2 cellular contexts compared by ENCODE assay signal in the genomic region with DNA sequence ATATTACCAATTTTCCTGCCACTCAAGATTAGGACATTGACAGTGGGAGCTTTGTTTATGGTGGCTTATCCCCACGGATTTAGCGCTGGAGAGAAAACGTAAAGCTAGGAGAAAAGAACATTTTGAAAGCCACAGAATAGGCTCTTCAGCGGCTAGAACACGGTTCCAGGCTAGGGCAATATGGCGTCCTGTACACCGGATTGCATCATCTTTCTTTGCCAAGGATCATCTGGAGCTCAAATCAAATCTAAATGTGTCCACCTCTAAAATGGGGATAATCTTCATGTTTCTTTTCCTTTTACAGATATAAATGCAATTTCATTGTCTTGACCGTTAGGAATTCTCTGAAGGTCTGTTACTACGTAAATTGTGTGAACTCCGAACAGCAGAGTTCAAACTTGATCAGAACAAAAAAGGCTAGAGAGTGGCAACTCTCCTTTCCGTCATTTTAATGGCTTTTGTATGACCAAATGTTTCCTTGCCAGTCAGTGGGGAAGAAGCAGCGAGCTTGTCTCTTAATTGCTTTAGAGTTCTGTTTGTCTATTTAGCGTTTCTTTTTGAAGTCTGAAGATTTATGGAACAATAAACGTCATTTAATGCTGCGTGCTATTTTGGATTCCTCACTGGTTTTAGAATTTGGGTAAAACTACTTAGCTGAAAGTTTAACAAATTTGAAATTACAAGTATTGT.
TF ChIP-seq lines count a peak whose summit lies in the region.

No MANE protein-coding gene starts in this region.

TF ChIP-seq in HEK293T, 16 proteins besides CTCF, POLR2A, EP300 and RAD21:
- no peak for TF ChIP-seq FOXA1 (IDR thresholded peaks at IDR 0.05)
- TF ChIP-seq, protein P1, sequence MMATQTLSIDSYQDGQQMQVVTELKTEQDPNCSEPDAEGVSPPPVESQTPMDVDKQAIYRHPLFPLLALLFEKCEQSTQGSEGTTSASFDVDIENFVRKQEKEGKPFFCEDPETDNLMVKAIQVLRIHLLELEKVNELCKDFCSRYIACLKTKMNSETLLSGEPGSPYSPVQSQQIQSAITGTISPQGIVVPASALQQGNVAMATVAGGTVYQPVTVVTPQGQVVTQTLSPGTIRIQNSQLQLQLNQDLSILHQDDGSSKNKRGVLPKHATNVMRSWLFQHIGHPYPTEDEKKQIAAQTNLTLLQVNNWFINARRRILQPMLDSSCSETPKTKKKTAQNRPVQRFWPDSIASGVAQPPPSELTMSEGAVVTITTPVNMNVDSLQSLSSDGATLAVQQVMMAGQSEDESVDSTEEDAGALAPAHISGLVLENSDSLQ (IDR thresholded peaks at IDR 0.05), result peak; percentile 75

TF ChIP-seq in K562, 482 proteins besides CTCF, POLR2A, EP300 and RAD21 (continues in another document):
- TF ChIP-seq CBX1 (IDR thresholded peaks at IDR 0.05; ENCODE audit: low read depth) (no peak), ATF1 (CRISPR knock-in tag; IDR thresholded peaks at IDR 0.05) (no peak), ATF1 (tag; IDR thresholded peaks at IDR 0.05) (no peak), SMAD3 (CRISPR knock-in tag; conservative IDR thresholded peaks at IDR 0.05) (no peak), YY1 (IDR thresholded peaks at IDR 0.05; ENCODE audit: borderline replicate concordance in 1 of 3, control insufficient read depth in 1 of 3, extremely low read depth in 1 of 3, insufficient read depth in 3 of 3, insufficient read length in 1 of 3, insufficient replicate concordance in 2 of 3, low read depth in 1 of 3, low read length in 2 of 3) (peak in 1 of 3 experiments; percentile 18), KAT2B (IDR thresholded peaks at IDR 0.05; ENCODE audit: low read depth, low read length) (no peak), CEBPB (tag; IDR thresholded peaks at IDR 0.05) (peak; percentile 61), NKRF (IDR thresholded peaks at IDR 0.05; ENCODE audit: borderline replicate concordance) (no peak), ZNF57 (CRISPR knock-in tag; IDR thresholded peaks at IDR 0.05) (no peak), ATF4 (CRISPR knock-in tag; IDR thresholded peaks at IDR 0.05) (peak; percentile 60; the same call in 1 of the 2 replicates), CBFB (CRISPR knock-in tag; IDR thresholded peaks at IDR 0.05) (no peak), TRIM24 (IDR thresholded peaks at IDR 0.05) (peak; percentile 23 to 48; a peak in 2 of 4 replicates), MCM2 (IDR thresholded peaks at IDR 0.05; ENCODE audit: low read depth) (no peak), ZNF354B (CRISPR knock-in tag; IDR thresholded peaks at IDR 0.05) (no peak), POLR2G (IDR thresholded peaks at IDR 0.05; ENCODE audit: low read depth, low read length) (no peak), JUNB (CRISPR knock-in tag; conservative IDR thresholded peaks at IDR 0.05) (no peak), HDAC8 (tag; IDR thresholded peaks at IDR 0.05) (no peak), ZNF146 (CRISPR knock-in tag; IDR thresholded peaks at IDR 0.05; ENCODE audit: unreplicated experiment) (no peak), ZBED1 (IDR thresholded peaks at IDR 0.05) (no peak), HMGXB4 (CRISPR knock-in tag; IDR thresholded peaks at IDR 0.05) (no peak), TAF9B (IDR thresholded peaks at IDR 0.05; ENCODE audit: partially characterized antibody) (no peak), SRF (CRISPR knock-in tag; IDR thresholded peaks at IDR 0.05) (no peak), ZNF589 (CRISPR knock-in tag; IDR thresholded peaks at IDR 0.05; ENCODE audit: low read depth) (no peak), ZBTB33 (CRISPR knock-in tag; IDR thresholded peaks at IDR 0.05) (peak; percentile 69; the same call in 1 of the 2 replicates), CBX8 (IDR thresholded peaks at IDR 0.05; ENCODE audit: borderline replicate concordance, extremely low read depth, low read depth, low read length, poor library complexity, severe bottlenecking) (no peak), TAF15 (IDR thresholded peaks at IDR 0.05; ENCODE audit: low read depth, low read length) (no peak), VEZF1 (CRISPR knock-in tag; IDR thresholded peaks at IDR 0.05) (no peak), DIDO1 (tag; IDR thresholded peaks at IDR 0.05; ENCODE audit: low read depth) (no peak), IRF9 (tag; IDR thresholded peaks at IDR 0.05) (0 out of 2 replicates have a peak, but pooled peaks have one; percentile 29), FIP1L1 (IDR thresholded peaks at IDR 0.05; ENCODE audit: low read depth, low read length, poor library complexity, severe bottlenecking) (no peak), CREBBP (IDR thresholded peaks at IDR 0.05; ENCODE audit: low read depth, low read length) (no peak), SETDB1 (IDR thresholded peaks at IDR 0.05; ENCODE audit: low read length) (no peak), STAG1 (CRISPR knock-in tag; IDR thresholded peaks at IDR 0.05; ENCODE audit: borderline replicate concordance) (no peak), MED1 (CRISPR knock-in tag; IDR thresholded peaks at IDR 0.05; ENCODE audit: borderline replicate concordance) (no peak), JUN (IDR thresholded peaks at IDR 0.05; ENCODE audit: borderline replicate concordance, low read depth, low read length) (no peak), JUN (CRISPR knock-in tag; IDR thresholded peaks at IDR 0.05; ENCODE audit: borderline replicate concordance) (no peak), IRF2 (CRISPR knock-in tag; IDR thresholded peaks at IDR 0.05) (no peak), HDAC3 (IDR thresholded peaks at IDR 0.05; ENCODE audit: borderline replicate concordance, partially characterized antibody) (no peak), ZBTB7A (IDR thresholded peaks at IDR 0.05; ENCODE audit: borderline replicate concordance, control insufficient read depth, low read depth, low read length) (no peak)
- TF ChIP-seq, protein P2, sequence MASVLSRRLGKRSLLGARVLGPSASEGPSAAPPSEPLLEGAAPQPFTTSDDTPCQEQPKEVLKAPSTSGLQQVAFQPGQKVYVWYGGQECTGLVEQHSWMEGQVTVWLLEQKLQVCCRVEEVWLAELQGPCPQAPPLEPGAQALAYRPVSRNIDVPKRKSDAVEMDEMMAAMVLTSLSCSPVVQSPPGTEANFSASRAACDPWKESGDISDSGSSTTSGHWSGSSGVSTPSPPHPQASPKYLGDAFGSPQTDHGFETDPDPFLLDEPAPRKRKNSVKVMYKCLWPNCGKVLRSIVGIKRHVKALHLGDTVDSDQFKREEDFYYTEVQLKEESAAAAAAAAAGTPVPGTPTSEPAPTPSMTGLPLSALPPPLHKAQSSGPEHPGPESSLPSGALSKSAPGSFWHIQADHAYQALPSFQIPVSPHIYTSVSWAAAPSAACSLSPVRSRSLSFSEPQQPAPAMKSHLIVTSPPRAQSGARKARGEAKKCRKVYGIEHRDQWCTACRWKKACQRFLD (CRISPR knock-in tag; IDR thresholded peaks at IDR 0.05), result no peak
- TF ChIP-seq, protein P3, sequence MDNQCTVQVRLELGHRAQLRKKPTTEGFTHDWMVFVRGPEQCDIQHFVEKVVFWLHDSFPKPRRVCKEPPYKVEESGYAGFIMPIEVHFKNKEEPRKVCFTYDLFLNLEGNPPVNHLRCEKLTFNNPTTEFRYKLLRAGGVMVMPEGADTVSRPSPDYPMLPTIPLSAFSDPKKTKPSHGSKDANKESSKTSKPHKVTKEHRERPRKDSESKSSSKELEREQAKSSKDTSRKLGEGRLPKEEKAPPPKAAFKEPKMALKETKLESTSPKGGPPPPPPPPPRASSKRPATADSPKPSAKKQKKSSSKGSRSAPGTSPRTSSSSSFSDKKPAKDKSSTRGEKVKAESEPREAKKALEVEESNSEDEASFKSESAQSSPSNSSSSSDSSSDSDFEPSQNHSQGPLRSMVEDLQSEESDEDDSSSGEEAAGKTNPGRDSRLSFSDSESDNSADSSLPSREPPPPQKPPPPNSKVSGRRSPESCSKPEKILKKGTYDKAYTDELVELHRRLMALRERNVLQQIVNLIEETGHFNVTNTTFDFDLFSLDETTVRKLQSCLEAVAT (IDR thresholded peaks at IDR 0.05), result no peak
- TF ChIP-seq, protein P4, sequence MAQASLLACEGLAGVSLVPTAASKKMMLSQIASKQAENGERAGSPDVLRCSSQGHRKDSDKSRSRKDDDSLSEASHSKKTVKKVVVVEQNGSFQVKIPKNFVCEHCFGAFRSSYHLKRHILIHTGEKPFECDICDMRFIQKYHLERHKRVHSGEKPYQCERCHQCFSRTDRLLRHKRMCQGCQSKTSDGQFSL (CRISPR knock-in tag; IDR thresholded peaks at IDR 0.05), result no peak
- TF ChIP-seq, protein P4 (tag; IDR thresholded peaks at IDR 0.05), result no peak
